In genomic region chr20:2751347-2751867, GRCh38 we compare ENCODE assay signal across 10 cellular contexts. TPM values are rescaled to one million over a fixed set of nuclear protein-coding genes. Genes with fewer than 3 reads are reported as not detected.
DNase-seq lines count a peak whose midpoint lies in the region; ATAC-seq, FAIRE-seq and TF ChIP-seq lines count a peak whose summit lies in the region.
"Had no signal": no experiment of that assay in that cellular context is flagged by ENCODE, and none has a peak within 500 bp of the region (broad histone marks: within the 10 kb centered on the region; RNA-seq: fewer than 3 reads in every experiment).

No MANE protein-coding gene starts in this region.

- TF ChIP-seq CTCF in kidney (IDR thresholded peaks at IDR 0.05; ENCODE audit: borderline replicate concordance, extremely low read depth, insufficient read depth): no peak
- TF ChIP-seq CTCF in testis (IDR thresholded peaks at IDR 0.05): no peak
- TF ChIP-seq CTCF in foreskin keratinocyte (conservative IDR thresholded peaks at IDR 0.05): no peak

- H3K9me3 Mint-ChIP-seq in activated CD4-positive, alpha-beta T cell treated with anti-CD3 and anti-CD28 coated beads, Interleukin-2, amount 10 ng/mL, durations not matched to agents 7 days and 5 days: no peaks in the 10 kb centered on the region

- no peak for TF ChIP-seq POLR2A in testis (IDR thresholded peaks at IDR 0.05)

- H3K4me3 ChIP-seq in kidney (ENCODE audit: low read length in 2 of 2) (peak overlapping the region; percentile 12 to 29), testis (peak overlapping the region; percentile 40 to 45)

- peaks cover 0 to 4% of the 10 kb centered on the region in 2 donors for H3K4me1 ChIP-seq in kidney (ENCODE audit: control insufficient read depth in 1 of 2, insufficient read depth in 1 of 2, low read depth in 1 of 2, low read length in 2 of 2)
- peaks cover 7% of the 10 kb centered on the region for H3K4me1 ChIP-seq in testis
- H3K4me1 ChIP-seq in foreskin keratinocyte: peaks cover 7% of the 10 kb centered on the region

- H3K4me3 Mint-ChIP-seq in activated CD4-positive, alpha-beta T cell treated with anti-CD3 and anti-CD28 coated beads, Interleukin-2, amount 10 ng/mL, durations not matched to agents 7 days and 5 days: no peak overlapping the region

- WGBS in testis, 2 donors: 2 to 3% methylated on average over 13 to 24 of the region's 25 CpGs

- CTCF ChIA-PET in activated CD4-positive, alpha-beta T cell treated with anti-CD3 and anti-CD28 coated beads, Interleukin-2, amount 10 ng/mL, durations not matched to agents 7 days and 5 days (lab: Charles Lee): interaction anchor here (1.0 to 2.0 kb wide), 4 partner anchors 8 to 60 kb away, joined by 3 to 5 read pairs (median 4); no protein-coding TSS in a partner anchor

- H3K27me3 Mint-ChIP-seq in activated CD4-positive, alpha-beta T cell treated with anti-CD3 and anti-CD28 coated beads, Interleukin-2, amount 10 ng/mL, durations not matched to agents 7 days and 5 days: peaks cover 62% of the 10 kb centered on the region

- peaks cover 19% of the 10 kb centered on the region for H3K4me1 Mint-ChIP-seq in activated CD4-positive, alpha-beta T cell treated with anti-CD3 and anti-CD28 coated beads, Interleukin-2, amount 10 ng/mL, durations not matched to agents 7 days and 5 days

- H3K36me3 ChIP-seq in kidney (ENCODE audit: control insufficient read depth in 1 of 2, insufficient read depth in 2 of 2, low read length in 2 of 2): no peaks in the 10 kb centered on the region
- H3K36me3 ChIP-seq in testis (ENCODE audit: low read depth, missing control alignments): no peaks in the 10 kb centered on the region

- H3K9me3 ChIP-seq in kidney (ENCODE audit: control insufficient read depth in 1 of 2, low read length in 2 of 2) (no peaks in the 10 kb centered on the region), testis (no peaks in the 10 kb centered on the region)

- no peak overlapping the region for H3K27ac Mint-ChIP-seq in activated CD4-positive, alpha-beta T cell treated with anti-CD3 and anti-CD28 coated beads, Interleukin-2, amount 10 ng/mL, durations not matched to agents 7 days and 5 days

- FAIRE-seq in kidney (lab: Jason Lieb, UNC): no peak

- peak; percentile 5 for DNase-seq in activated CD4-positive, alpha-beta T cell treated with anti-CD3 and anti-CD28 coated beads, Interleukin-2, amount 10 ng/mL, durations not matched to agents 7 days and 5 days
- DNase-seq in activated CD4-positive, alpha-beta T cell treated with anti-CD3 and anti-CD28 coated beads for 1 hour: no peak
- peak; percentile 54 for DNase-seq in activated CD8-positive, alpha-beta memory T cell treated with anti-CD3 and anti-CD28 coated beads, Interleukin-2, amount 50 U/mL, for 48 hours
- DNase-seq in kidney (no peak), testis (no peak), foreskin keratinocyte (no peak)
- DNase-seq: DMS 273 treated with DMSO at 0.1 percent for 48 hours, foreskin melanocyte had no signal

- H3K36me3 Mint-ChIP-seq in activated CD4-positive, alpha-beta T cell treated with anti-CD3 and anti-CD28 coated beads, Interleukin-2, amount 10 ng/mL, durations not matched to agents 7 days and 5 days (ENCODE audit: low read depth): no peaks in the 10 kb centered on the region

- ATAC-seq in HG02970 (IDR thresholded peaks at IDR 0.05; ENCODE audit: low FRiP score, unreplicated experiment) (no peak), foreskin keratinocyte (no peak), HG03571 (IDR thresholded peaks at IDR 0.05; ENCODE audit: unreplicated experiment) (no peak)

- intact Hi-C loops in kidney (cut with DNase I) (no loop called here), testis (cut with DNase I; ENCODE audit: low total_unique reads) (no loop called here)

- H3K27me3 ChIP-seq in testis: no peaks in the 10 kb centered on the region
- H3K27me3 ChIP-seq in foreskin keratinocyte: peaks cover 96% of the 10 kb centered on the region

- no peak overlapping the region for H3K9ac ChIP-seq in kidney (ENCODE audit: low read length in 2 of 2)

- H3K27ac ChIP-seq in kidney (ENCODE audit: low read depth in 2 of 2, low read length in 2 of 2) (no peak overlapping the region), testis (peak overlapping the region; percentile 24 to 51), foreskin keratinocyte (no peak overlapping the region)

- POLR2A ChIA-PET in activated CD4-positive, alpha-beta T cell treated with anti-CD3 and anti-CD28 coated beads, Interleukin-2, amount 10 ng/mL, durations not matched to agents 7 days and 5 days (lab: Charles Lee): no interaction called here

RNA-seq across cellular contexts. Expression of gene CPXM1, which starts 49.0 kb away (rescaled TPM):
- total RNA-seq in activated CD4-positive, alpha-beta T cell treated with anti-CD3 and anti-CD28 coated beads, Interleukin-2, amount 10 ng/mL, durations not matched to agents 7 days and 5 days: under 1 TPM in 1 of 2 experiments, not detected in 1; 0.12 TPM
- total RNA-seq in kidney (5.2 TPM), testis (1 to 10 TPM; 3.5 to 8.6 TPM), foreskin keratinocyte (not detected in 2 replicates)
- polyA plus RNA-seq in kidney (ENCODE audit: insufficient read depth, low read depth, low replicate concordance) (7.1 TPM), testis (ENCODE audit: insufficient read depth, low read depth, low replicate concordance) (25.2 TPM), foreskin keratinocyte (not detected in 2 replicates)

RNA-seq across cellular contexts. Expression of gene EBF4, which starts 58.8 kb away (rescaled TPM):
- total RNA-seq in activated CD4-positive, alpha-beta T cell treated with anti-CD3 and anti-CD28 coated beads, Interleukin-2, amount 10 ng/mL, durations not matched to agents 7 days and 5 days: under 1 TPM; 0.27 to 0.64 TPM
- total RNA-seq in kidney (10.2 TPM), testis (10 to 100 TPM in 1 of 2 donors, 1 to 10 TPM in 1; 7.4 to 14.2 TPM), foreskin keratinocyte (0.46 and 0.78 TPM in 2 replicates)
- polyA plus RNA-seq in kidney (ENCODE audit: insufficient read depth, low read depth, low replicate concordance) (8.8 TPM), testis (ENCODE audit: insufficient read depth, low read depth, low replicate concordance) (6.1 TPM), foreskin keratinocyte (0.12 and 0.22 TPM in 2 replicates)

Comparison
In these comparisons a context has a peak if more than half of its experiments do, and no peak if none do; other contexts are left out.
1. DNase-seq: peak in activated CD4-positive, alpha-beta T cell treated with anti-CD3 and anti-CD28 coated beads, Interleukin-2, amount 10 ng/mL, durations not matched to agents 7 days and 5 days (single experiment) and activated CD8-positive, alpha-beta memory T cell treated with anti-CD3 and anti-CD28 coated beads, Interleukin-2, amount 50 U/mL, for 48 hours (single experiment); none in activated CD4-positive, alpha-beta T cell treated with anti-CD3 and anti-CD28 coated beads for 1 hour (single experiment), kidney (single experiment), testis (single experiment) and foreskin keratinocyte (0 of 2).
2. H3K27ac ChIP-seq: peak in testis (2 of 2); none in kidney (0 of 2) and foreskin keratinocyte (single experiment).